1 cellular context compared by ENCODE assay signal in the genomic region with DNA sequence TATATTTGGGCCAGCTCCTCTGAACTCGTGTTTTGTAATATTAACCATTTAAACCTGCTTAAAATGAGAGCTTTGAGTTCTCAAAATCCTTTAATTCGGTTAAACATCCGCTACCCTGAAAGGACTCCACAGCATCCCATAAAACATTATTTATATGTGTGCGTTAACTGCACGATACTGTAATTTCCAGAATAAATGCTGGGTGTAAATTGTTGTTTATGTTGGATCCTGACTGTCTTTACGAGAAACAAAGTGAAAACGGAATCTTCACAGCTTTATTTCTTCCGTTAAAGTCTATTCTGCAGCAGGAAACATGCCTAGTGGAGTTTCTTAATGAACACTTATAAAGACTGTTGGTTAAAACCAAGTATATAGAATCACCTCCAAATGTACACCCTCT.
TF ChIP-seq lines count a peak whose summit lies in the region.

No MANE protein-coding gene starts in this region.

TF ChIP-seq in GM23338, 12 proteins besides CTCF, POLR2A, EP300 and RAD21 (continued from another document):
- TF ChIP-seq, protein P1, sequence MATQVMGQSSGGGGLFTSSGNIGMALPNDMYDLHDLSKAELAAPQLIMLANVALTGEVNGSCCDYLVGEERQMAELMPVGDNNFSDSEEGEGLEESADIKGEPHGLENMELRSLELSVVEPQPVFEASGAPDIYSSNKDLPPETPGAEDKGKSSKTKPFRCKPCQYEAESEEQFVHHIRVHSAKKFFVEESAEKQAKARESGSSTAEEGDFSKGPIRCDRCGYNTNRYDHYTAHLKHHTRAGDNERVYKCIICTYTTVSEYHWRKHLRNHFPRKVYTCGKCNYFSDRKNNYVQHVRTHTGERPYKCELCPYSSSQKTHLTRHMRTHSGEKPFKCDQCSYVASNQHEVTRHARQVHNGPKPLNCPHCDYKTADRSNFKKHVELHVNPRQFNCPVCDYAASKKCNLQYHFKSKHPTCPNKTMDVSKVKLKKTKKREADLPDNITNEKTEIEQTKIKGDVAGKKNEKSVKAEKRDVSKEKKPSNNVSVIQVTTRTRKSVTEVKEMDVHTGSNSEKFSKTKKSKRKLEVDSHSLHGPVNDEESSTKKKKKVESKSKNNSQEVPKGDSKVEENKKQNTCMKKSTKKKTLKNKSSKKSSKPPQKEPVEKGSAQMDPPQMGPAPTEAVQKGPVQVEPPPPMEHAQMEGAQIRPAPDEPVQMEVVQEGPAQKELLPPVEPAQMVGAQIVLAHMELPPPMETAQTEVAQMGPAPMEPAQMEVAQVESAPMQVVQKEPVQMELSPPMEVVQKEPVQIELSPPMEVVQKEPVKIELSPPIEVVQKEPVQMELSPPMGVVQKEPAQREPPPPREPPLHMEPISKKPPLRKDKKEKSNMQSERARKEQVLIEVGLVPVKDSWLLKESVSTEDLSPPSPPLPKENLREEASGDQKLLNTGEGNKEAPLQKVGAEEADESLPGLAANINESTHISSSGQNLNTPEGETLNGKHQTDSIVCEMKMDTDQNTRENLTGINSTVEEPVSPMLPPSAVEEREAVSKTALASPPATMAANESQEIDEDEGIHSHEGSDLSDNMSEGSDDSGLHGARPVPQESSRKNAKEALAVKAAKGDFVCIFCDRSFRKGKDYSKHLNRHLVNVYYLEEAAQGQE (IDR thresholded peaks at IDR 0.05; ENCODE audit: unreplicated experiment), result no peak
- no peak for TF ChIP-seq ZNF331 (CRISPR knock-in tag; IDR thresholded peaks at IDR 0.05; ENCODE audit: low read depth)
- TF ChIP-seq, protein P2, sequence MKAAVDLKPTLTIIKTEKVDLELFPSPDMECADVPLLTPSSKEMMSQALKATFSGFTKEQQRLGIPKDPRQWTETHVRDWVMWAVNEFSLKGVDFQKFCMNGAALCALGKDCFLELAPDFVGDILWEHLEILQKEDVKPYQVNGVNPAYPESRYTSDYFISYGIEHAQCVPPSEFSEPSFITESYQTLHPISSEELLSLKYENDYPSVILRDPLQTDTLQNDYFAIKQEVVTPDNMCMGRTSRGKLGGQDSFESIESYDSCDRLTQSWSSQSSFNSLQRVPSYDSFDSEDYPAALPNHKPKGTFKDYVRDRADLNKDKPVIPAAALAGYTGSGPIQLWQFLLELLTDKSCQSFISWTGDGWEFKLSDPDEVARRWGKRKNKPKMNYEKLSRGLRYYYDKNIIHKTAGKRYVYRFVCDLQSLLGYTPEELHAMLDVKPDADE (IDR thresholded peaks at IDR 0.05), result no peak
- TF ChIP-seq, protein P3, sequence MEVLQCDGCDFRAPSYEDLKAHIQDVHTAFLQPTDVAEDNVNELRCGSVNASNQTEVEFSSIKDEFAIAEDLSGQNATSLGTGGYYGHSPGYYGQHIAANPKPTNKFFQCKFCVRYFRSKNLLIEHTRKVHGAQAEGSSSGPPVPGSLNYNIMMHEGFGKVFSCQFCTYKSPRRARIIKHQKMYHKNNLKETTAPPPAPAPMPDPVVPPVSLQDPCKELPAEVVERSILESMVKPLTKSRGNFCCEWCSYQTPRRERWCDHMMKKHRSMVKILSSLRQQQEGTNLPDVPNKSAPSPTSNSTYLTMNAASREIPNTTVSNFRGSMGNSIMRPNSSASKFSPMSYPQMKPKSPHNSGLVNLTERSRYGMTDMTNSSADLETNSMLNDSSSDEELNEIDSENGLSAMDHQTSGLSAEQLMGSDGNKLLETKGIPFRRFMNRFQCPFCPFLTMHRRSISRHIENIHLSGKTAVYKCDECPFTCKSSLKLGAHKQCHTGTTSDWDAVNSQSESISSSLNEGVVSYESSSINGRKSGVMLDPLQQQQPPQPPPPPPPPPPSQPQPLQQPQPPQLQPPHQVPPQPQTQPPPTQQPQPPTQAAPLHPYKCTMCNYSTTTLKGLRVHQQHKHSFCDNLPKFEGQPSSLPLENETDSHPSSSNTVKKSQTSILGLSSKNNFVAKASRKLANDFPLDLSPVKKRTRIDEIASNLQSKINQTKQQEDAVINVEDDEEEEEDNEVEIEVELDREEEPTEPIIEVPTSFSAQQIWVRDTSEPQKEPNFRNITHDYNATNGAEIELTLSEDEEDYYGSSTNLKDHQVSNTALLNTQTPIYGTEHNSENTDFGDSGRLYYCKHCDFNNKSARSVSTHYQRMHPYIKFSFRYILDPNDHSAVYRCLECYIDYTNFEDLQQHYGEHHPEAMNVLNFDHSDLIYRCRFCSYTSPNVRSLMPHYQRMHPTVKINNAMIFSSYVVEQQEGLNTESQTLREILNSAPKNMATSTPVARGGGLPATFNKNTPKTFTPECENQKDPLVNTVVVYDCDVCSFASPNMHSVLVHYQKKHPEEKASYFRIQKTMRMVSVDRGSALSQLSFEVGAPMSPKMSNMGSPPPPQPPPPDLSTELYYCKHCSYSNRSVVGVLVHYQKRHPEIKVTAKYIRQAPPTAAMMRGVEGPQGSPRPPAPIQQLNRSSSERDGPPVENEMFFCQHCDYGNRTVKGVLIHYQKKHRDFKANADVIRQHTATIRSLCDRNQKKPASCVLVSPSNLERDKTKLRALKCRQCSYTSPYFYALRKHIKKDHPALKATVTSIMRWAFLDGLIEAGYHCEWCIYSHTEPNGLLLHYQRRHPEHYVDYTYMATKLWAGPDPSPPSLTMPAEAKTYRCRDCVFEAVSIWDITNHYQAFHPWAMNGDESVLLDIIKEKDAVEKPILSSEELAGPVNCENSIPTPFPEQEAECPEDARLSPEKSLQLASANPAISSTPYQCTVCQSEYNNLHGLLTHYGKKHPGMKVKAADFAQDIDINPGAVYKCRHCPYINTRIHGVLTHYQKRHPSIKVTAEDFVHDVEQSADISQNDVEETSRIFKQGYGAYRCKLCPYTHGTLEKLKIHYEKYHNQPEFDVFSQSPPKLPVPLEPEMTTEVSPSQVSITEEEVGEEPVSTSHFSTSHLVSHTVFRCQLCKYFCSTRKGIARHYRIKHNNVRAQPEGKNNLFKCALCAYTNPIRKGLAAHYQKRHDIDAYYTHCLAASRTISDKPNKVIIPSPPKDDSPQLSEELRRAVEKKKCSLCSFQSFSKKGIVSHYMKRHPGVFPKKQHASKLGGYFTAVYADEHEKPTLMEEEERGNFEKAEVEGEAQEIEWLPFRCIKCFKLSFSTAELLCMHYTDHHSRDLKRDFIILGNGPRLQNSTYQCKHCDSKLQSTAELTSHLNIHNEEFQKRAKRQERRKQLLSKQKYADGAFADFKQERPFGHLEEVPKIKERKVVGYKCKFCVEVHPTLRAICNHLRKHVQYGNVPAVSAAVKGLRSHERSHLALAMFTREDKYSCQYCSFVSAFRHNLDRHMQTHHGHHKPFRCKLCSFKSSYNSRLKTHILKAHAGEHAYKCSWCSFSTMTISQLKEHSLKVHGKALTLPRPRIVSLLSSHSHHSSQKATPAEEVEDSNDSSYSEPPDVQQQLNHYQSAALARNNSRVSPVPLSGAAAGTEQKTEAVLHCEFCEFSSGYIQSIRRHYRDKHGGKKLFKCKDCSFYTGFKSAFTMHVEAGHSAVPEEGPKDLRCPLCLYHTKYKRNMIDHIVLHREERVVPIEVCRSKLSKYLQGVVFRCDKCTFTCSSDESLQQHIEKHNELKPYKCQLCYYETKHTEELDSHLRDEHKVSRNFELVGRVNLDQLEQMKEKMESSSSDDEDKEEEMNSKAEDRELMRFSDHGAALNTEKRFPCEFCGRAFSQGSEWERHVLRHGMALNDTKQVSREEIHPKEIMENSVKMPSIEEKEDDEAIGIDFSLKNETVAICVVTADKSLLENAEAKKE (CRISPR knock-in tag; IDR thresholded peaks at IDR 0.05), result no peak
- TF ChIP-seq EZH2 (IDR thresholded peaks at IDR 0.05; ENCODE audit: low read depth, unreplicated experiment), result no peak
- TF ChIP-seq JUNB (IDR thresholded peaks at IDR 0.05; ENCODE audit: unreplicated experiment), result no peak
- no peak for TF ChIP-seq ZNF114 (CRISPR knock-in tag; IDR thresholded peaks at IDR 0.05)
- no peak for TF ChIP-seq STAT1 (IDR thresholded peaks at IDR 0.05; ENCODE audit: unreplicated experiment)
- no peak for TF ChIP-seq NANOG (IDR thresholded peaks at IDR 0.05; ENCODE audit: borderline replicate concordance)
- TF ChIP-seq CREB1 (CRISPR knock-in tag; IDR thresholded peaks at IDR 0.05; ENCODE audit: low read depth), result no peak
- TF ChIP-seq EZH2phosphoT487 (IDR thresholded peaks at IDR 0.05; ENCODE audit: unreplicated experiment), result no peak
